ENCODE assay signal across 1 cellular context in genomic region chr6:99189823-99190721, GRCh38.
TF ChIP-seq lines count a peak whose summit lies in the region.

No MANE protein-coding gene starts in this region.

TF ChIP-seq in GM12878, 131 proteins besides CTCF, POLR2A, EP300 and RAD21 (continued from another document):
- TF ChIP-seq ATF2 (IDR thresholded peaks at IDR 0.05; ENCODE audit: low read length), result peak; percentile 96
